16 cellular contexts compared by ENCODE assay signal in the genomic region with DNA sequence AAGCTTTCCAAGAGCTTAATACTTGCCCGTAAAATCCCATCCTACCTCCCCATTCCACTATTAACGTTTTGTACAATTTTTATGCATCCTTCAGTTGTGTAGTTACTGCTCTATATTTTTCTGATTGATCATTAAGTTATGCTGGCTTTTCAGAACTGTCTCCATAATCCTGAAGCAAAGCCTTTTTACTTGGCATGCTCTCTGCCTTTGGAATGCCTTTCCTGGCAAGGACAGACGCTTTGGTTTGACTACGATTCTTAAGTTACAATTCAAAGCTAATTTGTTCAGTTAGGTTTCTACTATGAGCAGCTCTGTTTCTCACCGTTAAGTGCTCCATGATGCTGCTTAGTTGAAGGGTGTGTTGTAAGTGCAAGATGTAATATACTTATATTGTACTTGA.
DNase-seq lines count a peak whose midpoint lies in the region; TF ChIP-seq lines count a peak whose summit lies in the region.
"Had no signal": no experiment of that assay in that cellular context is flagged by ENCODE, and none has a peak within 500 bp of the region (broad histone marks: within the 10 kb centered on the region; RNA-seq: fewer than 3 reads in every experiment).

No MANE protein-coding gene starts in this region.

- TF ChIP-seq EP300 in sigmoid colon (IDR thresholded peaks at IDR 0.05) = no peak

- CTCF ChIA-PET in A673 (lab: Charles Lee) = no interaction called here

- BruUV-seq in A673 (replicated peaks; lab: Mats Ljungman, UMichigan) = no TSS peak

- DNase-seq in A673 (ENCODE audit: low spot score) (peak; percentile 65), SK-N-MC (ENCODE audit: low read depth, low spot score) (no peak), fibroblast of peridontal ligament (ENCODE audit: extremely low read depth) (peak; percentile 89), sigmoid colon (no peak), NCI-H2081 treated with DMSO at 0.1 percent for 48 hours (lab: John Stamatoyannopoulos, UW) (no peak), DMS 273 treated with DMSO at 0.1 percent for 48 hours (lab: John Stamatoyannopoulos, UW) (no peak), HAP-1 (ENCODE audit: low spot score in 2 of 2) (no peak), CD1c-positive myeloid dendritic cell (ENCODE audit: extremely low spot score) (no peak)
- DNase-seq: activated CD4-positive, alpha-beta memory T cell treated with anti-CD3 and anti-CD28 coated beads for 36 hours; activated effector memory CD4-positive, alpha-beta T cell treated with anti-CD3 and anti-CD28 coated beads, Interleukin-2, amount 50 U/mL, for 16 hours; caudate nucleus; immature natural killer cell; NCI-H1436; NCI-H526 treated with DMSO at 0.1 percent for 48 hours; right lobe of liver; RPMI8226 had no signal

- POLR2A ChIA-PET in A673 (lab: Charles Lee; ENCODE audit: low non-redundant PET) = interaction anchor here (0.6 kb wide), 1 partner anchor 387 kb away, joined by 3 read pairs; no protein-coding TSS in a partner anchor

- no peak for TF ChIP-seq POLR2A in sigmoid colon (IDR thresholded peaks at IDR 0.05)

- peak overlapping the region; percentile 33 for H3K27ac ChIP-seq in A673 (ENCODE audit: low read depth, low read length, poor library complexity, severe bottlenecking)
- H3K27ac ChIP-seq in SK-N-MC = peak overlapping the region; percentile 61
- H3K27ac ChIP-seq in sigmoid colon = peak overlapping the region; percentile 30 to 78 (median 57)

- peak overlapping the region; percentile 43 for H3K9ac ChIP-seq in SK-N-MC (ENCODE audit: insufficient read length)

- H3K9me3 ChIP-seq in A673 (ENCODE audit: low read depth, low read length, poor library complexity, severe bottlenecking) = no peaks in the 10 kb centered on the region
- H3K9me3 ChIP-seq in SK-N-MC (ENCODE audit: low read depth, low read length) = no peaks in the 10 kb centered on the region
- H3K9me3 ChIP-seq in sigmoid colon = no peaks in the 10 kb centered on the region
- no peaks in the 10 kb centered on the region for H3K9me3 ChIP-seq in HAP-1
- H3K9me3 ChIP-seq: right lobe of liver had no signal

- intact Hi-C loops in A673 (cut with micrococcal nuclease; ENCODE audit: unreplicated experiment) (loop anchor here (10.0 kb wide), 1 partner anchor 375 kb away; no protein-coding TSS in a partner anchor), sigmoid colon (cut with DNase I) (no loop called here)

- no peaks in the 10 kb centered on the region for H3K36me3 ChIP-seq in A673 (ENCODE audit: insufficient read depth, low read length, poor library complexity, severe bottlenecking)
- H3K36me3 ChIP-seq in SK-N-MC (ENCODE audit: insufficient read depth, low read length) = no peaks in the 10 kb centered on the region
- no peaks in the 10 kb centered on the region for H3K36me3 ChIP-seq in sigmoid colon
- H3K36me3 ChIP-seq in HAP-1 (replicated peaks) = no peaks in the 10 kb centered on the region
- H3K36me3 ChIP-seq: right lobe of liver had no signal

- peak overlapping the region; percentile 11 for H3K4me3 ChIP-seq in A673 (ENCODE audit: low read depth, low read length, poor library complexity, severe bottlenecking)
- peak overlapping the region; percentile 26; the same call in 1 of the 2 replicates for H3K4me3 ChIP-seq in SK-N-MC
- H3K4me3 ChIP-seq in sigmoid colon = no peak overlapping the region
- no peak overlapping the region for H3K4me3 ChIP-seq in HAP-1
- H3K4me3 ChIP-seq: right lobe of liver had no signal

- no peak for TF ChIP-seq CTCF in A673 (conservative IDR thresholded peaks at IDR 0.05; ENCODE audit: low read depth, low read length)
- no peak for TF ChIP-seq CTCF in sigmoid colon (IDR thresholded peaks at IDR 0.05)

- in situ Hi-C loops in HAP-1 (cut with MboI; ENCODE audit: low sequenced_read_pairs) = no loop called here

- H3K4me1 ChIP-seq in A673 (ENCODE audit: insufficient read depth, low read length, poor library complexity, severe bottlenecking) (peaks cover 32% of the 10 kb centered on the region), sigmoid colon (peaks cover 0 to 26% (median 16%) of the 10 kb centered on the region in 4 donors), HAP-1 (peaks cover 4% of the 10 kb centered on the region; the same call in 1 of the 2 replicates)

- no peaks in the 10 kb centered on the region for H3K27me3 ChIP-seq in A673 (replicated peaks; ENCODE audit: insufficient read depth, low read depth, low read length, poor library complexity)
- H3K27me3 ChIP-seq in sigmoid colon = peaks cover 0 to 14% (median 10%) of the 10 kb centered on the region in 3 donors
- H3K27me3 ChIP-seq in HAP-1 (ENCODE audit: low read depth) = peaks cover 3% of the 10 kb centered on the region; the same call in 1 of the 2 replicates
- H3K27me3 ChIP-seq: right lobe of liver had no signal

- 77 to 79% methylated on average over 5 of the region's 5 CpGs for WGBS in sigmoid colon, 2 donors

Comparison
In these comparisons a context has a peak if more than half of its experiments do, and no peak if none do; other contexts are left out.
1. DNase-seq: peak in A673 (single experiment) and fibroblast of peridontal ligament (single experiment); none in SK-N-MC (single experiment), sigmoid colon (single experiment), NCI-H2081 treated with DMSO at 0.1 percent for 48 hours (single experiment), DMS 273 treated with DMSO at 0.1 percent for 48 hours (single experiment), HAP-1 (0 of 2) and CD1c-positive myeloid dendritic cell (single experiment).
2. H3K4me3 ChIP-seq: peak in A673 (single experiment) and SK-N-MC (single experiment); none in sigmoid colon (0 of 4) and HAP-1 (single experiment).
3. Peak in every context shown above with its lines, with median percentiles within 50 percentile points of each other: H3K27ac ChIP-seq.